In the genomic region with DNA sequence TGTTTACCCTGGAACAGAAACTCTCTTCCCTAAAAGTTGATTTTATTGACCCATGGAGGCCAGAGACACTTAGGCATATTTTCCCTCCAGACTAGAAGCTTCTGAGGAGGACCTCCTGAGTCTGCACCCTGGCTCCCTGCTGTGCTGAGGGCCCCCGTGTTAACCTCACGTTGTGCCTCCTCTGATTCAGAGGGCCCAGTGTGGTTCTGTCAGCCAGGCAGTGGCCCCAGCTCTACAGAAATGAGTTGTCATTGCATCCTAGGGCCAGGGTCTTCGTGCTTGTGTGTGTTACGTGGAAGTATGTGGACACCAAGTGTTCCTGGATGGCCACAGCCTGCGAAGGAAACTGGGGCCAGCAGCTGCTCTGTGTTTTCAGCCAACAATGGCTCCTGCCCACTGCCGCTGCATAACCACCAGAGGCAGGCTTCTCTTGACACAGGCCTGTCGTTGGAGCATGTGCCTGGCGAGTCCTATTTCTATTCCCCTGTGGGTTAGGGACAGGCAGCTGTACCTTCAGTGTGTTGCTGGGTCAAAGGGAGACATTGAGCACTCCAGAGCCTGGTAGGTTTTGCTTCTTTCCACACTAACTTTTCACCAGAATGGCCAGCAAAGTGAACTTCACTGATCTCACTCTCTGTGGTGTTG, we compare ENCODE assay signal across 8 cellular contexts. TPM values are rescaled to one million over a fixed set of nuclear protein-coding genes. Genes with fewer than 3 reads are reported as not detected.
DNase-seq lines count a peak whose midpoint lies in the region; ATAC-seq lines count a peak whose summit lies in the region.

No MANE protein-coding gene starts in this region.

- H3K36me3 ChIP-seq in esophagus (ENCODE audit: control insufficient read depth in 2 of 2, insufficient read depth in 2 of 2, low read length in 1 of 2) (peaks cover 5 to 35% of the 10 kb centered on the region in 2 donors), aorta (ENCODE audit: control insufficient read depth in 1 of 2, insufficient read depth in 2 of 2, low read length in 1 of 2) (peaks cover 0 to 2% of the 10 kb centered on the region in 2 donors)

- peaks cover 0 to 24% of the 10 kb centered on the region in 2 donors for H3K4me1 ChIP-seq in esophagus (ENCODE audit: control insufficient read depth in 2 of 2, insufficient read depth in 2 of 2, low read length in 1 of 2)
- H3K4me1 ChIP-seq in aorta (ENCODE audit: control insufficient read depth in 1 of 2, insufficient read depth in 2 of 2, low read length in 2 of 2): peaks cover 4% of the 10 kb centered on the region in 2 donors

- DNase-seq in AG20443 (ENCODE audit: low spot score) (peak; percentile 45), nucleus accumbens (lab: John Stamatoyannopoulos, UW) (peak in 32 of 56 donors; percentile 23 to 72 (median 55)), aorta (peak in 1 of 2 donors; percentile 75), AML-193 (lab: John Stamatoyannopoulos, UW) (no peak)
- DNase-seq in activated CD4-positive, CD25-positive, alpha-beta regulatory T cell treated with anti-CD3 and anti-CD28 coated beads, Interleukin-2, amount 50 U/mL, for 72 hours: peak; percentile 55

- H3K27ac ChIP-seq in esophagus (ENCODE audit: low read depth in 2 of 2, low read length in 1 of 2): peak overlapping the region; percentile 64 to 82
- peak overlapping the region; percentile 68 to 92 for H3K27ac ChIP-seq in aorta (ENCODE audit: low read depth in 1 of 2, low read length in 2 of 2)

- H3K9me3 ChIP-seq in esophagus (ENCODE audit: control insufficient read depth in 2 of 2, insufficient read depth in 1 of 2, low read depth in 1 of 2, low read length in 1 of 2) (no peaks in the 10 kb centered on the region), aorta (ENCODE audit: control insufficient read depth, low read length) (no peaks in the 10 kb centered on the region)

- peak; percentile 60 for ATAC-seq in aorta (ENCODE audit: low FRiP score)
- ATAC-seq in HG03457 (IDR thresholded peaks at IDR 0.05; ENCODE audit: unreplicated experiment): no peak
- ATAC-seq in GM18502 (IDR thresholded peaks at IDR 0.05; ENCODE audit: poor library complexity, unreplicated experiment): no peak

- WGBS in esophagus, 2 donors: 55 to 62% methylated on average over 8 of the region's 8 CpGs
- WGBS in aorta, 2 donors: 6 to 10% methylated on average over 8 of the region's 8 CpGs

- H3K4me3 ChIP-seq in esophagus (ENCODE audit: low read depth in 1 of 2, low read length in 2 of 2) (no peak overlapping the region), aorta (ENCODE audit: low read length in 2 of 2) (no peak overlapping the region)

- intact Hi-C loops in aorta (cut with DNase I): loop anchor here (1.0 to 10.0 kb wide), 2 partner anchors 22 to 47 kb away; partner anchors contain the start of gene MED15 (in 1 of the 2)

- H3K27me3 ChIP-seq in esophagus (ENCODE audit: control insufficient read depth in 1 of 2, insufficient read depth in 2 of 2, low read length in 2 of 2): no peaks in the 10 kb centered on the region
- H3K27me3 ChIP-seq in aorta (ENCODE audit: control insufficient read depth in 1 of 2, insufficient read depth in 2 of 2, low read length in 1 of 2): no peaks in the 10 kb centered on the region

RNA-seq across cellular contexts. Expression of gene MED15, which starts 44.5 kb away (rescaled TPM):
- polyA plus RNA-seq in esophagus: 10 to 100 TPM; 31.0 to 55.9 TPM
- total RNA-seq in aorta: 100 to 1,000 TPM in 1 of 2 donors, 10 to 100 TPM in 1; 93.7 to 119 TPM
- polyA plus RNA-seq in aorta: 100 to 1,000 TPM in 1 of 2 donors, 10 to 100 TPM in 1; 23.5 to 100 TPM

RNA-seq across cellular contexts. Expression of gene KLHL22, which starts 56.3 kb away (rescaled TPM):
- polyA plus RNA-seq in esophagus (1 to 10 TPM; 5.7 to 6.3 TPM), aorta (10 to 100 TPM in 1 of 2 donors, 1 to 10 TPM in 1; 5.3 to 21.7 TPM)
- 10 to 100 TPM; 19.1 to 29.9 TPM for total RNA-seq in aorta

Comparison
In these comparisons a context has a peak if more than half of its experiments do, and no peak if none do; other contexts are left out.
1. DNase-seq: peak in AG20443 (single experiment), activated CD4-positive, CD25-positive, alpha-beta regulatory T cell treated with anti-CD3 and anti-CD28 coated beads, Interleukin-2, amount 50 U/mL, for 72 hours (single experiment) and nucleus accumbens (32 of 56); none in AML-193 (0 of 2).